1 cellular context compared by ENCODE assay signal in genomic region chr1:61647142-61647541, GRCh38.
TF ChIP-seq lines count a peak whose summit lies in the region.

No MANE protein-coding gene starts in this region.

TF ChIP-seq in HepG2, 621 proteins besides CTCF, POLR2A, EP300 and RAD21 (continued from another document):
- TF ChIP-seq PPARG (CRISPR knock-in tag; conservative IDR thresholded peaks at IDR 0.05): peak; percentile 77
- TF ChIP-seq STAT5B (CRISPR knock-in tag; IDR thresholded peaks at IDR 0.05): no peak
- TF ChIP-seq MEF2D (CRISPR knock-in tag; IDR thresholded peaks at IDR 0.05): no peak
- peak; percentile 59; the same call in 1 of the 2 replicates for TF ChIP-seq RXRB (CRISPR knock-in tag; IDR thresholded peaks at IDR 0.05; ENCODE audit: borderline replicate concordance)
- no peak for TF ChIP-seq DDIT3 (CRISPR knock-in tag; IDR thresholded peaks at IDR 0.05)
- no peak for TF ChIP-seq ZFP91 (CRISPR knock-in tag; IDR thresholded peaks at IDR 0.05; ENCODE audit: borderline replicate concordance)
- TF ChIP-seq HMG20B (CRISPR knock-in tag; conservative IDR thresholded peaks at IDR 0.05): no peak
- TF ChIP-seq RFX3 (CRISPR knock-in tag; IDR thresholded peaks at IDR 0.05): no peak
- no peak for TF ChIP-seq NFATC3 (CRISPR knock-in tag; IDR thresholded peaks at IDR 0.05)
- no peak for TF ChIP-seq IRX3 (CRISPR knock-in tag; IDR thresholded peaks at IDR 0.05; ENCODE audit: borderline replicate concordance, low read depth)
- no peak for TF ChIP-seq ZFP62 (CRISPR knock-in tag; IDR thresholded peaks at IDR 0.05)
- TF ChIP-seq ZNF30 (CRISPR knock-in tag; IDR thresholded peaks at IDR 0.05): no peak
- TF ChIP-seq RARA (CRISPR knock-in tag; IDR thresholded peaks at IDR 0.05): no peak
- TF ChIP-seq ZNF816 (CRISPR knock-in tag; IDR thresholded peaks at IDR 0.05; ENCODE audit: borderline replicate concordance): no peak
- TF ChIP-seq ELF3 (CRISPR knock-in tag; IDR thresholded peaks at IDR 0.05): peak; percentile 73
- no peak for TF ChIP-seq NCOR1 (IDR thresholded peaks at IDR 0.05; ENCODE audit: borderline replicate concordance, low read length)
- TF ChIP-seq DMAP1 (CRISPR knock-in tag; IDR thresholded peaks at IDR 0.05): no peak
- no peak for TF ChIP-seq PAXIP1 (CRISPR knock-in tag; conservative IDR thresholded peaks at IDR 0.05)
- TF ChIP-seq RXRA (CRISPR knock-in tag; IDR thresholded peaks at IDR 0.05): no peak
- 0 out of 2 replicates have a peak, but pooled peaks have one; percentile 31 for TF ChIP-seq FOXP1 (IDR thresholded peaks at IDR 0.05)
- no peak for TF ChIP-seq FOXP1 (CRISPR knock-in tag; IDR thresholded peaks at IDR 0.05)
- TF ChIP-seq GPBP1L1 (CRISPR knock-in tag; IDR thresholded peaks at IDR 0.05): no peak
- TF ChIP-seq EEA1 (CRISPR knock-in tag; IDR thresholded peaks at IDR 0.05; ENCODE audit: borderline replicate concordance): no peak
